ENCODE assay signal across 33 cellular contexts in genomic region chr12:100520048-100520769, GRCh38. TPM values are rescaled to one million over a fixed set of nuclear protein-coding genes. Genes with fewer than 3 reads are reported as not detected.
"Had no signal": no experiment of that assay in that cellular context is flagged by ENCODE, and none has a peak within 500 bp of the region (broad histone marks: within the 10 kb centered on the region; RNA-seq: fewer than 3 reads in every experiment).

No MANE protein-coding gene starts in this region.

- H3K79me2 ChIP-seq: parathyroid adenoma had no signal

- H3K9ac ChIP-seq: parathyroid adenoma had no signal

- DNase-seq: colonic mucosa; effector CD8-positive, alpha-beta T cell; endodermal cell; foreskin fibroblast; gastrocnemius medialis; glutamatergic neuron; heart right ventricle; hippocampal formation; mesendoderm; naive thymus-derived CD8-positive, alpha-beta T cell; nephron progenitor cell; occipital lobe; stimulated activated CD4-positive, alpha-beta T cell treated with anti-CD3 and anti-CD28 coated beads, Interleukin-12 subunit alpha, Interleukin-12 subunit beta, amount 100 ng/mL, for 4 hours; stimulated activated CD4-positive, alpha-beta T cell treated with anti-CD3 and anti-CD28 coated beads, Interleukin-1b, Interleukin-23, amount 100 ng/mL, for 48 hours; stimulated activated CD4-positive, alpha-beta T cell treated with anti-CD3 and anti-CD28 coated beads, Interleukin-4, amount 100 ng/mL, for 1 hour; stimulated activated CD8-positive, alpha-beta memory T cell treated with anti-CD3 and anti-CD28 coated beads, Interleukin-4, amount 100 ng/mL, for 48 hours; stimulated activated naive CD4-positive, alpha-beta T cell; stimulated activated naive CD8-positive, alpha-beta T cell treated with anti-CD3 and anti-CD28 coated beads, Interleukin-15, amount 100 ng/mL, for 72 hours; transverse colon had no signal

- H3K27me3 ChIP-seq: colonic mucosa, gastrocnemius medialis, suprapubic skin, transverse colon, vagina had no signal

- H3K27ac Mint-ChIP-seq: dendritic cell treated with granulocyte-macrophage colony-stimulating factor and Interleukin-4, amounts not matched to agents 40 ng/mL and 50 ng/mL, for 4 days; endodermal cell; naive thymus-derived CD8-positive, alpha-beta T cell; nephron progenitor cell; progenitor cell of endocrine pancreas; stimulated activated naive CD8-positive, alpha-beta T cell treated with anti-CD3 and anti-CD28 coated beads, Interleukin-15, amount 100 ng/mL, for 72 hours had no signal

- H3K9me3 Mint-ChIP-seq: dendritic cell treated with granulocyte-macrophage colony-stimulating factor and Interleukin-4, amounts not matched to agents 40 ng/mL and 50 ng/mL, for 4 days; endodermal cell had no signal

- ATAC-seq: esophagus mucosa; gastrocnemius medialis; heart right ventricle; naive thymus-derived CD8-positive, alpha-beta T cell; sciatic nerve; stimulated activated naive CD8-positive, alpha-beta T cell treated with anti-CD3 and anti-CD28 coated beads, Interleukin-15, amount 100 ng/mL, for 72 hours had no signal

- H3K27me3 Mint-ChIP-seq: dendritic cell treated with granulocyte-macrophage colony-stimulating factor and Interleukin-4, amounts not matched to agents 40 ng/mL and 50 ng/mL, for 4 days had no signal

- H3K4me1 Mint-ChIP-seq: naive thymus-derived CD8-positive, alpha-beta T cell; nephron progenitor cell; stimulated activated naive CD8-positive, alpha-beta T cell treated with anti-CD3 and anti-CD28 coated beads, Interleukin-15, amount 100 ng/mL, for 72 hours had no signal

- H3K4me2 ChIP-seq: smooth muscle cell had no signal

- H3K27ac ChIP-seq: colonic mucosa, epithelial cell of prostate, gastrocnemius medialis, heart right ventricle, parathyroid adenoma, suprapubic skin, transverse colon, vagina had no signal

- H2AFZ ChIP-seq: parathyroid adenoma had no signal

- H3K36me3 Mint-ChIP-seq: naive thymus-derived CD8-positive, alpha-beta T cell had no signal

- H3K9me3 ChIP-seq: colonic mucosa, gastrocnemius medialis, suprapubic skin, transverse colon, vagina had no signal

- H3K4me3 ChIP-seq: colonic mucosa, gastrocnemius medialis, heart right ventricle, smooth muscle cell, suprapubic skin, transverse colon, vagina had no signal

- H3K36me3 ChIP-seq: colonic mucosa, gastrocnemius medialis, heart right ventricle, suprapubic skin, transverse colon, vagina had no signal

- H3K4me3 Mint-ChIP-seq: dendritic cell treated with granulocyte-macrophage colony-stimulating factor and Interleukin-4, amounts not matched to agents 40 ng/mL and 50 ng/mL, for 4 days; endodermal cell; naive thymus-derived CD8-positive, alpha-beta T cell; nephron progenitor cell; stimulated activated naive CD8-positive, alpha-beta T cell treated with anti-CD3 and anti-CD28 coated beads, Interleukin-15, amount 100 ng/mL, for 72 hours had no signal

- H3K4me1 ChIP-seq: colonic mucosa, gastrocnemius medialis, heart right ventricle, parathyroid adenoma, suprapubic skin, transverse colon, vagina had no signal

RNA-seq across cellular contexts. Expression of gene NR1H4, which starts 46.5 kb away (rescaled TPM):
- total RNA-seq: chondrocyte; endodermal cell; esophagus mucosa; lower leg skin; lung microvascular endothelial cell; myocyte; naive thymus-derived CD8-positive, alpha-beta T cell; occipital lobe; progenitor cell of endocrine pancreas; smooth muscle cell; suprapubic skin; vagina had no signal
- polyA plus RNA-seq: heart right ventricle; keratinocyte; naive thymus-derived CD8-positive, alpha-beta T cell; smooth muscle cell had no signal

RNA-seq across cellular contexts. Expression of gene GAS2L3, which starts 53.3 kb away (rescaled TPM):
- total RNA-seq: naive thymus-derived CD8-positive, alpha-beta T cell had no signal
- polyA plus RNA-seq: naive thymus-derived CD8-positive, alpha-beta T cell had no signal
